25 cellular contexts compared by ENCODE assay signal in the genomic region with DNA sequence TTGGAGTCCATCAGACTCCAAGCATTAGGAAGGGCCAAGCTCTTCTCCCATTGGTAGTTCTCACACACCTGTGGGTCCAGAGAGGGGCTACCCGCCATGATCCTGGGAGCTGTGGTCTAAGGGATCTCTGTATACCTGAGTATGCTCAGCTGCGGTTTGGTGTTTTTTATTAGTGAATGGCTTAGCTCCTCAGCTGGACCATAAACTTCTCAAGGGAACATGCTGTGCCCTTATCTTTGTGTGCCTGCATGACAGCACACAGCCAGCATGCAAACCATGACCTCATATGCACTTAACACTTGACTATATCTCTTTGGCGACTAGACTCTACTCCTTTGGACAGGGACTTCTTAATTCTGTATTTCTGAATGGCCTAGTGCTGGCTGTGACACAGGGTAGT.
A peak's percentile ranks its signal among the peaks of the same experiment; 100 is the strongest.
DNase-seq lines count a peak whose midpoint lies in the region; ATAC-seq, FAIRE-seq and TF ChIP-seq lines count a peak whose summit lies in the region.
"Had no signal": no experiment of that assay in that cellular context is flagged by ENCODE, and none has a peak within 500 bp of the region (broad histone marks: within the 10 kb centered on the region; RNA-seq: fewer than 3 reads in every experiment).

No MANE protein-coding gene starts in this region.

- 34 to 47% methylated on average over 3 of the region's 3 CpGs for WGBS in pancreas, 2 donors

- H3K27me3 ChIP-seq in pancreas, result no peaks in the 10 kb centered on the region
- H3K27me3 ChIP-seq: upper lobe of right lung had no signal

- peak overlapping the region; percentile 74 to 92 (median 79) for H3K27ac ChIP-seq in pancreas
- H3K27ac ChIP-seq: GM23248, SK-N-MC, upper lobe of right lung had no signal

- FAIRE-seq in pancreas (lab: Jason Lieb, UNC), result no peak
- FAIRE-seq: endothelial cell of umbilical vein, G401.6 had no signal

- TF ChIP-seq CTCF in pancreas (IDR thresholded peaks at IDR 0.05) (no peak), type B pancreatic cell (conservative IDR thresholded peaks at IDR 0.05) (no peak)

- H3K4me1 ChIP-seq in pancreas, result peaks cover 23 to 39% (median 31%) of the 10 kb centered on the region in 3 donors
- H3K4me1 ChIP-seq: upper lobe of right lung had no signal

- no peak overlapping the region for H3K4me3 Mint-ChIP-seq in type B pancreatic cell
- H3K4me3 Mint-ChIP-seq: activated T-helper 1 cell treated with anti-CD3 and anti-CD28 coated beads, Interleukin-12 subunit alpha, Interleukin-12 subunit beta, Interleukin-2, Interleukin-4 antibody, amounts not matched to agents 30 ng/mL and 10 ng/mL and 1 ng/mL, durations not matched to agents 14 hours and 24 hours and 36 hours; memory B cell; naive thymus-derived CD8-positive, alpha-beta T cell had no signal

- DNase-seq in Right ventricle myocardium inferior (ENCODE audit: missing footprints), result no peak
- no peak for DNase-seq in cardiac septum (ENCODE audit: low spot score)
- DNase-seq in left ventricle myocardium superior, result no peak
- no peak for DNase-seq in pancreas
- no peak for DNase-seq in type B pancreatic cell (ENCODE audit: extremely low spot score, unreplicated experiment)
- DNase-seq in SKM-1 treated with dmso at 0.1 percent for 144 hours (lab: John Stamatoyannopoulos, UW; ENCODE audit: unreplicated experiment), result no peak
- DNase-seq: activated CD4-positive, alpha-beta T cell treated with anti-CD3 and anti-CD28 coated beads, Interleukin-2, amount 50 U/mL, for 1 hour; activated naive CD4-positive, alpha-beta T cell treated with anti-CD3 and anti-CD28 coated beads, Interleukin-2, amount 50 U/mL, for 16 hours; AML-193; dermis blood vessel endothelial cell; glutamatergic neuron; GM23248; naive thymus-derived CD8-positive, alpha-beta T cell; NCI-H1930; NCI-H345; NCI-H748 treated with DMSO at 0.1 percent for 48 hours; RPMI8226; upper lobe of right lung had no signal

- no peaks in the 10 kb centered on the region for H3K36me3 Mint-ChIP-seq in type B pancreatic cell
- H3K36me3 Mint-ChIP-seq: memory B cell had no signal

- no peaks in the 10 kb centered on the region for H3K36me3 ChIP-seq in pancreas
- H3K36me3 ChIP-seq: upper lobe of right lung had no signal

- H3K27me3 Mint-ChIP-seq in type B pancreatic cell, result no peaks in the 10 kb centered on the region

- no peaks in the 10 kb centered on the region for H3K9me3 Mint-ChIP-seq in type B pancreatic cell
- H3K9me3 Mint-ChIP-seq: activated T-helper 1 cell treated with anti-CD3 and anti-CD28 coated beads, Interleukin-12 subunit alpha, Interleukin-12 subunit beta, Interleukin-2, Interleukin-4 antibody, amounts not matched to agents 30 ng/mL and 10 ng/mL and 1 ng/mL, durations not matched to agents 14 hours and 24 hours and 36 hours; memory B cell; naive thymus-derived CD8-positive, alpha-beta T cell had no signal

- ATAC-seq in Right ventricle myocardium inferior, result peak; percentile 83
- peak; percentile 88 for ATAC-seq in left ventricle myocardium superior
- ATAC-seq in pancreas, result peak in 3 of 4 donors; percentile 32 to 66 (median 56)
- no peak for ATAC-seq in HG02678 (IDR thresholded peaks at IDR 0.05; ENCODE audit: unreplicated experiment)
- no peak for ATAC-seq in GM18858 (IDR thresholded peaks at IDR 0.05; ENCODE audit: unreplicated experiment)
- ATAC-seq: naive thymus-derived CD8-positive, alpha-beta T cell; upper lobe of right lung had no signal

- peaks cover 31% of the 10 kb centered on the region for H3K4me1 Mint-ChIP-seq in type B pancreatic cell (ENCODE audit: unreplicated experiment)
- H3K4me1 Mint-ChIP-seq: memory B cell had no signal

- H3K9me3 ChIP-seq in pancreas, result no peaks in the 10 kb centered on the region
- H3K9me3 ChIP-seq: upper lobe of right lung had no signal

- peak overlapping the region; percentile 48 for H3K27ac Mint-ChIP-seq in type B pancreatic cell
- H3K27ac Mint-ChIP-seq: activated T-helper 1 cell treated with anti-CD3 and anti-CD28 coated beads, Interleukin-12 subunit alpha, Interleukin-12 subunit beta, Interleukin-2, Interleukin-4 antibody, amounts not matched to agents 30 ng/mL and 10 ng/mL and 1 ng/mL, durations not matched to agents 14 hours and 24 hours and 36 hours; memory B cell; naive thymus-derived CD8-positive, alpha-beta T cell had no signal

- intact Hi-C loops in Right ventricle myocardium inferior (cut with DNase I) (loop anchor here (2.0 kb wide), 1 partner anchor 100 kb away; no protein-coding TSS in a partner anchor), cardiac septum (cut with DNase I) (loop anchor here (5.0 kb wide), 2 partner anchors 59 to 99 kb away; no protein-coding TSS in a partner anchor), left ventricle myocardium superior (cut with micrococcal nuclease) (no loop called here), pancreas (cut with DNase I) (loop anchor here in 2 of 3 donors (10.0 kb wide), 1 partner anchor 62 kb away; no protein-coding TSS in a partner anchor)

- H3K4me3 ChIP-seq in pancreas, result no peak overlapping the region
- H3K4me3 ChIP-seq: GM23248, SK-N-MC, upper lobe of right lung had no signal

Comparison
In these comparisons a context has a peak if more than half of its experiments do, and no peak if none do; other contexts are left out.
1. ATAC-seq: peak in Right ventricle myocardium inferior (single experiment), left ventricle myocardium superior (single experiment) and pancreas (3 of 4); none in HG02678 (single experiment) and GM18858 (single experiment).